ENCODE assay signal across 9 cellular contexts in genomic region chr20:45407783-45408645, GRCh38. TPM values are rescaled to one million over a fixed set of nuclear protein-coding genes. Genes with fewer than 3 reads are reported as not detected.
DNase-seq lines count a peak whose midpoint lies in the region; ATAC-seq, FAIRE-seq and TF ChIP-seq lines count a peak whose summit lies in the region.
"Had no signal": no experiment of that assay in that cellular context is flagged by ENCODE, and none has a peak within 500 bp of the region (broad histone marks: within the 10 kb centered on the region; RNA-seq: fewer than 3 reads in every experiment).

A gene with protein sequence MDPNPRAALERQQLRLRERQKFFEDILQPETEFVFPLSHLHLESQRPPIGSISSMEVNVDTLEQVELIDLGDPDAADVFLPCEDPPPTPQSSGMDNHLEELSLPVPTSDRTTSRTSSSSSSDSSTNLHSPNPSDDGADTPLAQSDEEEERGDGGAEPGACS (plus strand): TSS chr20:45408289. CDS start chr20:45408468, 179 bp downstream.

- ATAC-seq in HG02678 (IDR thresholded peaks at IDR 0.05; ENCODE audit: unreplicated experiment) = no peak

- peaks cover 0 to 26% (median 4%) of the 10 kb centered on the region in 7 donors for H3K27me3 ChIP-seq in spleen (replicated peaks in 1 of 7)

- TF ChIP-seq CTCF in kidney (IDR thresholded peaks at IDR 0.05; ENCODE audit: borderline replicate concordance, extremely low read depth, insufficient read depth) (no peak), spleen (IDR thresholded peaks at IDR 0.05 in 8 of 11, conservative IDR thresholded peaks at IDR 0.05 in 3 of 11) (no peak)

- H3K9ac ChIP-seq in kidney (ENCODE audit: low read length in 2 of 2) = peak within 1 kb of the TSS; percentile 79 to 89

- intact Hi-C loops in kidney (cut with DNase I) = no loop called here
- intact Hi-C loops in spleen (cut with DNase I; ENCODE audit: low total_unique reads) = no loop called here

- H3K27ac ChIP-seq in caudate nucleus (ENCODE audit: low read depth, low read length) (peak within 1 kb of the TSS; percentile 99), kidney (ENCODE audit: low read depth in 2 of 2, low read length in 2 of 2) (peak within 1 kb of the TSS; percentile 82 to 83), spleen (peak within 1 kb of the TSS; percentile 50 to 87 (median 73))
- H3K27ac ChIP-seq: 22Rv1 had no signal

- H3K9me3 ChIP-seq in kidney (ENCODE audit: control insufficient read depth in 1 of 2, low read length in 2 of 2) (no peaks in the 10 kb centered on the region), spleen (no peaks in the 10 kb centered on the region)

- H3K36me3 ChIP-seq in kidney (ENCODE audit: control insufficient read depth in 1 of 2, insufficient read depth in 2 of 2, low read length in 2 of 2) (peaks cover 0 to 6% of the 10 kb centered on the region in 2 donors), spleen (peaks cover 0 to 26% (median 7%) of the 10 kb centered on the region in 6 donors)

- 88 to 93% (median 91%) methylated on average over 20 to 21 of the region's 21 CpGs for WGBS in spleen, 5 donors

- H3K4me3 ChIP-seq in kidney (ENCODE audit: low read length in 2 of 2) (peak within 1 kb of the TSS; percentile 77 to 78), spleen (peak within 1 kb of the TSS; percentile 61 to 97 (median 76))

- DNase-seq in NCI-H2227 (lab: John Stamatoyannopoulos, UW; ENCODE audit: unreplicated experiment) = peak; percentile 32
- no peak for DNase-seq in NCI-H2227 treated with DMSO at 0.1 percent for 48 hours (lab: John Stamatoyannopoulos, UW)
- DNase-seq in caudate nucleus (lab: John Stamatoyannopoulos, UW) = peak in 59 of 61 donors; percentile 21 to 97 (median 85)
- DNase-seq in kidney = no peak
- no peak for DNase-seq in spleen
- no peak for DNase-seq in NK-92 treated with Interleukin-12 subunit alpha and Interleukin-12 subunit beta, amount 100 ng/mL, for 24 hours (lab: John Stamatoyannopoulos, UW)
- DNase-seq in ecto neural progenitor cell (ENCODE audit: low spot score) = no peak

- no peak for TF ChIP-seq POLR2A in spleen (IDR thresholded peaks at IDR 0.05)

- no peak for FAIRE-seq in kidney (lab: Jason Lieb, UNC)

- H3K4me1 ChIP-seq in kidney (ENCODE audit: control insufficient read depth in 1 of 2, insufficient read depth in 1 of 2, low read depth in 1 of 2, low read length in 2 of 2) (peaks cover 0 to 9% of the 10 kb centered on the region in 2 donors), spleen (peaks cover 2 to 43% (median 33%) of the 10 kb centered on the region in 6 donors)

RNA-seq across cellular contexts. Expression of the gene that starts here (rescaled TPM):
- total RNA-seq in kidney (51.5 TPM), spleen (10 to 100 TPM; 15.8 to 38.5 (median 28.1) TPM)
- polyA plus RNA-seq in kidney (ENCODE audit: insufficient read depth, low read depth, low replicate concordance) (50.7 TPM), spleen (10 to 100 TPM; 19.0 to 36.2 (median 31.8) TPM)

Comparison
In these comparisons a context has a peak if more than half of its experiments do, and no peak if none do; other contexts are left out.
1. DNase-seq: peak in NCI-H2227 (single experiment) and caudate nucleus (59 of 61); none in NCI-H2227 treated with DMSO at 0.1 percent for 48 hours (single experiment), kidney (single experiment), spleen (single experiment), NK-92 treated with Interleukin-12 subunit alpha and Interleukin-12 subunit beta, amount 100 ng/mL, for 24 hours (single experiment) and ecto neural progenitor cell (single experiment).
2. Peak in every context shown above with its lines, with median percentiles within 50 percentile points of each other: H3K27ac ChIP-seq.